ENCODE assay signal across 8 cellular contexts in genomic region chr2:21042958-21043743, GRCh38. TPM values are rescaled to one million over a fixed set of nuclear protein-coding genes. Genes with fewer than 3 reads are reported as not detected.
DNase-seq lines count a peak whose midpoint lies in the region; TF ChIP-seq lines count a peak whose summit lies in the region.

No MANE protein-coding gene starts in this region.

- peak; percentile 94 to 97 for TF ChIP-seq RAD21 in liver (IDR thresholded peaks at IDR 0.05)

- H3K36me3 ChIP-seq in liver (ENCODE audit: control insufficient read depth in 4 of 4, insufficient read depth in 3 of 4, low read depth in 1 of 4, low read length in 3 of 4): peaks cover 0 to 24% (median 9%) of the 10 kb centered on the region in 4 donors

- peaks cover 0 to 9% (median 0%) of the 10 kb centered on the region in 45 donors for H3K27me3 ChIP-seq in dorsolateral prefrontal cortex
- no peaks in the 10 kb centered on the region for H3K27me3 ChIP-seq in liver (ENCODE audit: control insufficient read depth in 4 of 4, insufficient read depth in 4 of 4, low read length in 3 of 4)

- intact Hi-C loops in dorsolateral prefrontal cortex (cut with DNase I): loop anchor here (2.0 to 10.0 kb wide), 5 partner anchors 74 to 352 kb away; no protein-coding TSS in a partner anchor

- TF ChIP-seq CTCF in HFF-Myc (IDR thresholded peaks at IDR 0.05; ENCODE audit: low read depth, low read length, missing control alignments) (peak; percentile 92), dorsolateral prefrontal cortex (IDR thresholded peaks at IDR 0.05 in 54 of 56, conservative IDR thresholded peaks at IDR 0.05 in 2 of 56; ENCODE audit: low read depth in 1 of 56, partially characterized antibody in 56 of 56) (peak; percentile 86 to 100 (median 99)), liver (IDR thresholded peaks at IDR 0.05; ENCODE audit: low read depth, low read length, missing input control) (peak; percentile 99)

- no peaks in the 10 kb centered on the region for H3K9me3 ChIP-seq in liver (ENCODE audit: control insufficient read depth in 4 of 4, low read length in 3 of 4)

- 11% methylated on average over 25 of the region's 25 CpGs for WGBS in liver

- H3K4me1 ChIP-seq in liver (ENCODE audit: control insufficient read depth in 4 of 4, insufficient read depth in 4 of 4, low read length in 3 of 4): peaks cover 3 to 46% (median 19%) of the 10 kb centered on the region in 4 donors

- H3K9ac ChIP-seq in liver (ENCODE audit: low read depth in 1 of 2, low read length in 2 of 2): peak overlapping the region; percentile 63 to 99

- H3K27ac ChIP-seq in dorsolateral prefrontal cortex: peak overlapping the region in 1 of 59 donors; percentile 44
- peak overlapping the region; percentile 92 for H3K27ac ChIP-seq in liver (ENCODE audit: low read depth in 1 of 2, low read length in 2 of 2)

- no peak overlapping the region for H3K4me3 ChIP-seq in HFF-Myc (replicated peaks; ENCODE audit: low read depth, low read length)
- H3K4me3 ChIP-seq in dorsolateral prefrontal cortex: peak overlapping the region in 57 of 59 donors; percentile 10 to 65 (median 42)
- H3K4me3 ChIP-seq in liver (ENCODE audit: low read depth in 1 of 3, low read length in 3 of 3): peak overlapping the region; percentile 84 to 91 (median 86)

- DNase-seq in NCI-H146 (lab: John Stamatoyannopoulos, UW) (peak; percentile 26), NCI-H146 treated with DMSO at 0.1 percent for 48 hours (lab: John Stamatoyannopoulos, UW; ENCODE audit: unreplicated experiment) (no peak), HFF-Myc (ENCODE audit: extremely low read depth, low read depth) (no peak), NCI-H1105 (lab: John Stamatoyannopoulos, UW) (peak; percentile 33), dorsolateral prefrontal cortex (peak; percentile 44 to 82 (median 64))
- peak; percentile 67 for DNase-seq in activated CD4-positive, alpha-beta T cell treated with anti-CD3 and anti-CD28 coated beads for 48 hours
- DNase-seq in stimulated activated CD4-positive, alpha-beta T cell treated with anti-CD3 and anti-CD28 coated beads, TNF-alpha, amount 100 ng/mL, for 24 hours (ENCODE audit: low read depth in 3 of 3): peak; percentile 14 to 42 (median 16)

TF ChIP-seq in liver, 16 proteins besides CTCF, POLR2A, EP300 and RAD21:
- TF ChIP-seq FOXA2 (IDR thresholded peaks at IDR 0.05) (peak; percentile 84), HNF4A (conservative IDR thresholded peaks at IDR 0.05) (peak; percentile 92), FOXA1 (IDR thresholded peaks at IDR 0.05) (peak; percentile 86), TAF1 (conservative IDR thresholded peaks at IDR 0.05) (peak; percentile 87), HNF4G (IDR thresholded peaks at IDR 0.05) (peak; percentile 79), REST (IDR thresholded peaks at IDR 0.05) (peak; percentile 83), MAX (IDR thresholded peaks at IDR 0.05) (peak; percentile 63), JUND (IDR thresholded peaks at IDR 0.05) (peak; percentile 16 to 74), EGR1 (IDR thresholded peaks at IDR 0.05; ENCODE audit: low read depth in 2 of 2) (peak in 1 of 2 donors; percentile 63), NR2F2 (IDR thresholded peaks at IDR 0.05) (peak; percentile 99), RXRA (IDR thresholded peaks at IDR 0.05) (peak; percentile 91 to 93), SP1 (IDR thresholded peaks at IDR 0.05) (peak; percentile 87), YY1 (IDR thresholded peaks at IDR 0.05) (peak; percentile 53), GABPA (IDR thresholded peaks at IDR 0.05 in 1 of 2, conservative IDR thresholded peaks at IDR 0.05 in 1 of 2) (no peak), ZBTB33 (IDR thresholded peaks at IDR 0.05) (peak; percentile 75), ATF3 (IDR thresholded peaks at IDR 0.05) (peak; percentile 78)

RNA-seq across cellular contexts. Expression of gene APOB, which starts 0.7 kb away (rescaled TPM):
- total RNA-seq in dorsolateral prefrontal cortex (under 1 TPM; 0.10 to 0.83 (median 0.34) TPM), liver (1,000 to 10,000 TPM; 2,357 to 2,949 TPM)
- 100 to 1,000 TPM; 431 to 570 TPM for polyA plus RNA-seq in liver

Comparison
In these comparisons a context has a peak if more than half of its experiments do, and no peak if none do; other contexts are left out.
1. DNase-seq: peak in NCI-H146 (single experiment), NCI-H1105 (single experiment), activated CD4-positive, alpha-beta T cell treated with anti-CD3 and anti-CD28 coated beads for 48 hours (single experiment), dorsolateral prefrontal cortex (10 of 10) and stimulated activated CD4-positive, alpha-beta T cell treated with anti-CD3 and anti-CD28 coated beads, TNF-alpha, amount 100 ng/mL, for 24 hours (3 of 3); none in NCI-H146 treated with DMSO at 0.1 percent for 48 hours (single experiment) and HFF-Myc (single experiment).
2. RNA of gene APOB, which starts 0.7 kb away (total RNA-seq): 2,357 to 2,949 TPM in liver; 0.10 to 0.83 TPM in dorsolateral prefrontal cortex; every median in the first group is over 1,000 times any median in the second.
3. Peak in every context shown above with its lines, with median percentiles within 50 percentile points of each other: CTCF ChIP-seq.